In the genomic region with DNA sequence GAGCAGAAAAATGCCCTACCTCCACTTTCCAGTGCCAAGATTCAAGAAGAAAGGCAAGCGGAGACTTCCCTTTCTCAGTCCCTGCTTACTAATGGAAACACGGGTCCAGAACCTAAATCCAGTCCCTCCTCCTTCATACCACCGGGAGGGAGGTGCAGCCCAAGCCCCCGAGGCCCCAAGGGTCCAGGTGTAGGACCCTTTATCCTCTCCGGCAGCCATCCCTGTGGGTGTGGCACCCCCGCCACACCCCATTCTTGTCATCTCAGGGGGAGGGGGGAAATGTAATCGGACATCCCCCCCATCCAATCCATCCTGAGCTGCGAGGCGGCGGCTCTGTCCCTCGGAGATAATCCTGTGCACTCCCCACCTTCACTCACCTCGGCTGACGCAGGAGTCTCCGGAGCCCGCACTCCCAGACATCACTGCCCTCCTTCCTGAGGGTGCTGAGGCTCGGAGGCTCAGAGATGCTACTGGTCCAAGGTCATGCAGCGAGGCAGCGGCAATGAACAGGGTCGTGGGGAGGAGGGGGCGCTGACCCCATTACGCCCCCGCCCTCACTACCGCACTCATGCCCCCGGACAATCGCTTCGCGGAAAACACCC, we compare ENCODE assay signal across 1 cellular context.
TF ChIP-seq lines count a peak whose summit lies in the region.

No MANE protein-coding gene starts in this region.

TF ChIP-seq in H1, 55 proteins besides CTCF, POLR2A, EP300 and RAD21:
- TF ChIP-seq RNF2 (IDR thresholded peaks at IDR 0.05; ENCODE audit: borderline replicate concordance, low read depth, low read length, missing control alignments, poor library complexity, severe bottlenecking) (no peak), SAP30 (IDR thresholded peaks at IDR 0.05; ENCODE audit: insufficient read depth, insufficient replicate concordance, low read length) (peak; percentile 82), HDAC2 (IDR thresholded peaks at IDR 0.05; ENCODE audit: borderline replicate concordance in 1 of 2, low read depth in 2 of 2, low read length in 2 of 2) (0 out of 4 replicates have a peak, but pooled peaks of 1 of the 2 experiments have one; percentile 48), NRF1 (IDR thresholded peaks at IDR 0.05; ENCODE audit: low read depth, low read length) (no peak), CHD2 (IDR thresholded peaks at IDR 0.05; ENCODE audit: low read length) (no peak), ZNF274 (IDR thresholded peaks at IDR 0.05; ENCODE audit: borderline replicate concordance, extremely low read depth, low read length) (no peak), BRCA1 (IDR thresholded peaks at IDR 0.05; ENCODE audit: low read depth, low read length) (no peak), NANOG (IDR thresholded peaks at IDR 0.05; ENCODE audit: insufficient read depth, low read depth, low read length, poor library complexity, severe bottlenecking) (no peak), TAF1 (IDR thresholded peaks at IDR 0.05; ENCODE audit: low read depth, low read length) (0 out of 2 replicates have a peak, but pooled peaks have one; percentile 7)
